Comparison of ENCODE assay signal across 8 cellular contexts in genomic region chr3:105867690-105868449, GRCh38. TPM values are rescaled to one million over a fixed set of nuclear protein-coding genes. Genes with fewer than 3 reads are reported as not detected.
DNase-seq lines count a peak whose midpoint lies in the region; ATAC-seq and TF ChIP-seq lines count a peak whose summit lies in the region.

No MANE protein-coding gene starts in this region.

- ATAC-seq in naive B cell (ENCODE audit: low read depth in 2 of 2) (no peak), HG03469 (IDR thresholded peaks at IDR 0.05; ENCODE audit: unreplicated experiment) (no peak)

- H3K4me1 Mint-ChIP-seq in dendritic cell treated with granulocyte-macrophage colony-stimulating factor and Interleukin-4, amounts not matched to agents 40 ng/mL and 50 ng/mL, for 4 days (ENCODE audit: low read depth) = peaks cover 28% of the 10 kb centered on the region
- peaks cover 27 to 38% (median 36%) of the 10 kb centered on the region in 3 donors for H3K4me1 Mint-ChIP-seq in naive B cell

- TF ChIP-seq CTCF in OCI-LY7 (conservative IDR thresholded peaks at IDR 0.05; ENCODE audit: low read length) = no peak

- peaks cover 52% of the 10 kb centered on the region for H3K4me1 ChIP-seq in OCI-LY7 (ENCODE audit: insufficient read depth, low read length, poor library complexity, severe bottlenecking)

- H4K20me1 ChIP-seq in OCI-LY7 (ENCODE audit: insufficient read depth, low read length) = no peaks in the 10 kb centered on the region

- peaks cover 45% of the 10 kb centered on the region for H3K36me3 Mint-ChIP-seq in dendritic cell treated with granulocyte-macrophage colony-stimulating factor and Interleukin-4, amounts not matched to agents 40 ng/mL and 50 ng/mL, for 4 days (ENCODE audit: low read depth)
- H3K36me3 Mint-ChIP-seq in naive B cell = peaks cover 0 to 6% of the 10 kb centered on the region in 2 donors

- peak overlapping the region; percentile 62 for H3K27ac ChIP-seq in OCI-LY7 (ENCODE audit: low read depth, low read length, poor library complexity, severe bottlenecking)

- peak overlapping the region; percentile 72; the same call in 1 of the 2 replicates for H2AFZ ChIP-seq in OCI-LY7 (ENCODE audit: low read length)

- H3K9me2 ChIP-seq in OCI-LY7 (ENCODE audit: insufficient read depth, low read length) = no peaks in the 10 kb centered on the region

- peaks cover 30% of the 10 kb centered on the region for H3K36me3 ChIP-seq in OCI-LY7 (ENCODE audit: insufficient read depth, low read length)

- no peaks in the 10 kb centered on the region for H3K9me3 Mint-ChIP-seq in dendritic cell treated with granulocyte-macrophage colony-stimulating factor and Interleukin-4, amounts not matched to agents 40 ng/mL and 50 ng/mL, for 4 days
- H3K9me3 Mint-ChIP-seq in naive B cell = no peaks in the 10 kb centered on the region

- H3K9me3 ChIP-seq in OCI-LY7 (ENCODE audit: low read length) = no peaks in the 10 kb centered on the region

- H3K4me3 Mint-ChIP-seq in dendritic cell treated with granulocyte-macrophage colony-stimulating factor and Interleukin-4, amounts not matched to agents 40 ng/mL and 50 ng/mL, for 4 days = peak overlapping the region; percentile 95
- peak overlapping the region; percentile 89 to 100 (median 99) for H3K4me3 Mint-ChIP-seq in naive B cell

- DNase-seq in DMS 273 (lab: John Stamatoyannopoulos, UW; ENCODE audit: unreplicated experiment) = peak; percentile 67
- DNase-seq in DMS 273 treated with DMSO at 0.1 percent for 48 hours (lab: John Stamatoyannopoulos, UW) = no peak
- no peak for DNase-seq in OCI-LY7 (ENCODE audit: low spot score)
- DNase-seq in naive B cell = no peak
- DNase-seq in NCI-H2107 (lab: John Stamatoyannopoulos, UW) = no peak
- DNase-seq in SKM-1 (lab: John Stamatoyannopoulos, UW; ENCODE audit: unreplicated experiment) = no peak

- peak overlapping the region; percentile 96 for H3K27ac Mint-ChIP-seq in dendritic cell treated with granulocyte-macrophage colony-stimulating factor and Interleukin-4, amounts not matched to agents 40 ng/mL and 50 ng/mL, for 4 days
- peak overlapping the region; percentile 17 to 97 (median 84) for H3K27ac Mint-ChIP-seq in naive B cell

- H3K27me3 Mint-ChIP-seq in dendritic cell treated with granulocyte-macrophage colony-stimulating factor and Interleukin-4, amounts not matched to agents 40 ng/mL and 50 ng/mL, for 4 days = no peaks in the 10 kb centered on the region
- no peaks in the 10 kb centered on the region for H3K27me3 Mint-ChIP-seq in naive B cell

- H3K4me3 ChIP-seq in OCI-LY7 (ENCODE audit: low read depth, low read length, poor library complexity, severe bottlenecking) = peak overlapping the region; percentile 98

- intact Hi-C loops in OCI-LY7 (cut with micrococcal nuclease; ENCODE audit: unreplicated experiment) = loop anchor here (2.0 to 5.0 kb wide), 6 partner anchors 31 to 501 kb away; partner anchors contain the start of gene ALCAM
- intact Hi-C loops in dendritic cell treated with granulocyte-macrophage colony-stimulating factor and Interleukin-4, amounts not matched to agents 40 ng/mL and 50 ng/mL, for 4 days (cut with micrococcal nuclease) = no loop called here

- CTCF ChIA-PET in OCI-LY7 (lab: Charles Lee; ENCODE audit: unreplicated experiment) = interaction anchor here (1.2 kb wide), 1 partner anchor 31 kb away, joined by 4 read pairs; no protein-coding TSS in a partner anchor

- TSS peak; percentile 46 for BruUV-seq in OCI-LY7 (replicated peaks; lab: Mats Ljungman, UMichigan)

- POLR2A ChIA-PET in OCI-LY7 (lab: Charles Lee) = interaction anchor here (0.6 to 5.4 kb wide), 14 partner anchors 9 to 478 kb away, joined by 3 to 54 read pairs (median 5); no protein-coding TSS in a partner anchor

- H3K4me2 ChIP-seq in OCI-LY7 (ENCODE audit: low read length) = peak overlapping the region; percentile 96

- H3K79me2 ChIP-seq in OCI-LY7 (ENCODE audit: insufficient read depth, low read depth, low read length) = peaks cover 23% of the 10 kb centered on the region; the same call in 1 of the 2 replicates

RNA-seq across cellular contexts. Expression of gene CBLB, which starts 0.9 kb away (rescaled TPM):
- 24.5 and 57.7 TPM in 2 replicates for total RNA-seq in OCI-LY7 (2014; rRNA removed; shearing (Covaris generic))
- 38.5 and 51.6 TPM in 2 replicates for total RNA-seq in OCI-LY7 (2022)
- 10 to 100 TPM; 20.0 to 33.3 (median 26.7) TPM for polyA plus RNA-seq in naive B cell (ENCODE audit: low read depth in 6 of 6)
